Comparison of ENCODE assay signal across 14 cellular contexts in genomic region chr11:108562746-108563581, GRCh38. TPM values are rescaled to one million over a fixed set of nuclear protein-coding genes. Genes with fewer than 3 reads are reported as not detected.
A peak's percentile ranks its signal among the peaks of the same experiment; 100 is the strongest.
DNase-seq lines count a peak whose midpoint lies in the region; ATAC-seq, FAIRE-seq and TF ChIP-seq lines count a peak whose summit lies in the region.
"Had no signal": no experiment of that assay in that cellular context is flagged by ENCODE, and none has a peak within 500 bp of the region (broad histone marks: within the 10 kb centered on the region; RNA-seq: fewer than 3 reads in every experiment).

No MANE protein-coding gene starts in this region.

- H2BK15ac ChIP-seq in neuronal stem cell (ENCODE audit: low read length), result no peak overlapping the region

- TF ChIP-seq POLR2A in GM12892 (IDR thresholded peaks at IDR 0.05; ENCODE audit: low read depth, low read length) (no peak), esophagus squamous epithelium (IDR thresholded peaks at IDR 0.05) (no peak)

- H3K27me3 ChIP-seq in esophagus squamous epithelium, result no peaks in the 10 kb centered on the region
- H3K27me3 ChIP-seq in neuronal stem cell (ENCODE audit: control insufficient read depth in 3 of 3, insufficient read depth in 3 of 3, low read depth in 1 of 3, low read length in 3 of 3), result no peaks in the 10 kb centered on the region
- H3K27me3 ChIP-seq: tibial nerve had no signal

- no peaks in the 10 kb centered on the region for H3K79me1 ChIP-seq in neuronal stem cell (ENCODE audit: low read depth, low read length)

- H2BK5ac ChIP-seq in neuronal stem cell (ENCODE audit: low read length), result no peak overlapping the region

- peak; percentile 70 for FAIRE-seq in GM12892 (lab: Jason Lieb, UNC)

- H3K4me1 Mint-ChIP-seq in activated T-cell treated with anti-CD3 and anti-CD28 coated beads, Interleukin-2, amount 50 U/mL, for 24 hours (ENCODE audit: low read depth), result peaks cover 23% of the 10 kb centered on the region

- peaks cover 0 to 45% (median 12%) of the 10 kb centered on the region in 3 donors for H3K4me1 ChIP-seq in esophagus squamous epithelium
- H3K4me1 ChIP-seq in neuronal stem cell (ENCODE audit: control insufficient read depth in 2 of 2, insufficient read depth in 1 of 2, low read depth in 1 of 2, low read length in 2 of 2), result peaks cover 4 to 7% of the 10 kb centered on the region in 2 donors

- H3K4me3 ChIP-seq in esophagus squamous epithelium (no peak overlapping the region), neuronal stem cell (ENCODE audit: low read length in 2 of 2) (no peak overlapping the region)
- H3K4me3 ChIP-seq: tibial nerve had no signal

- H2BK12ac ChIP-seq in neuronal stem cell (ENCODE audit: low read length), result no peak overlapping the region

- 58 to 68% methylated on average over 3 to 4 of the region's 5 CpGs for WGBS in esophagus squamous epithelium, 2 donors
- WGBS in neuronal stem cell (ENCODE audit: extremely low coverage in 2 of 2, insufficient read length in 2 of 2, insufficient replicate concordance in 1 of 2), 2 donors, result no CpG with 5 or more reads among the region's 5 CpGs

- H3K9me3 Mint-ChIP-seq in activated T-cell treated with anti-CD3 and anti-CD28 coated beads, Interleukin-2, amount 50 U/mL, for 24 hours, result no peaks in the 10 kb centered on the region

- no peak overlapping the region for H4K8ac ChIP-seq in neuronal stem cell (ENCODE audit: low read depth, low read length)

- no peak overlapping the region for H3K4me2 ChIP-seq in neuronal stem cell (ENCODE audit: insufficient read depth, low read length, poor library complexity, severe bottlenecking)

- DNase-seq in GM12892 (ENCODE audit: insufficient read length) (no peak), NCI-H82 treated with DMSO at 0.1 percent for 48 hours (lab: John Stamatoyannopoulos, UW; ENCODE audit: unreplicated experiment) (peak; percentile 11), esophagus squamous epithelium (lab: John Stamatoyannopoulos, UW) (no peak), neuronal stem cell (ENCODE audit: low spot score) (no peak), SIG-M5 treated with dmso at 0.1 percent for 504 hours (lab: John Stamatoyannopoulos, UW; ENCODE audit: unreplicated experiment) (no peak), COR-L47 (lab: John Stamatoyannopoulos, UW) (no peak)
- no peak for DNase-seq in activated T-cell treated with anti-CD3 and anti-CD28 coated beads, Interleukin-2, amount 50 U/mL, for 24 hours
- DNase-seq: dermis blood vessel endothelial cell, DMS79, NCI-H1092, NCI-H446 treated with DMSO at 0.1 percent for 48 hours, OCI-M1 had no signal

- no peak overlapping the region for H4K91ac ChIP-seq in neuronal stem cell (ENCODE audit: low read depth, low read length, poor library complexity)

- H3K9ac ChIP-seq in neuronal stem cell (ENCODE audit: low read depth, low read length, poor library complexity), result no peak overlapping the region

- peak in 1 of 6 experiments; percentile 4 for TF ChIP-seq CTCF in esophagus squamous epithelium (IDR thresholded peaks at IDR 0.05)

- no peak overlapping the region for H3K14ac ChIP-seq in neuronal stem cell (ENCODE audit: low read length)

- peak overlapping the region; percentile 58 for H3K18ac ChIP-seq in neuronal stem cell (ENCODE audit: low read length)

- peak overlapping the region in 3 of 4 donors; percentile 63 to 75 (median 67) for H3K27ac ChIP-seq in esophagus squamous epithelium
- H3K27ac ChIP-seq in neuronal stem cell (replicated peaks; ENCODE audit: low read length), result no peak overlapping the region
- H3K27ac ChIP-seq: tibial nerve had no signal

- H3K27me3 Mint-ChIP-seq in activated T-cell treated with anti-CD3 and anti-CD28 coated beads, Interleukin-2, amount 50 U/mL, for 24 hours, result no peaks in the 10 kb centered on the region

- H3K9me3 ChIP-seq in esophagus squamous epithelium, result no peaks in the 10 kb centered on the region
- no peaks in the 10 kb centered on the region for H3K9me3 ChIP-seq in neuronal stem cell (replicated peaks in 1 of 2; ENCODE audit: control insufficient read depth in 2 of 2, insufficient read depth in 1 of 2, low read depth in 1 of 2, low read length in 2 of 2)
- H3K9me3 ChIP-seq: tibial nerve had no signal

- no peak overlapping the region for H3K4me3 Mint-ChIP-seq in activated T-cell treated with anti-CD3 and anti-CD28 coated beads, Interleukin-2, amount 50 U/mL, for 24 hours

- H3K36me3 ChIP-seq in esophagus squamous epithelium, result no peaks in the 10 kb centered on the region
- no peaks in the 10 kb centered on the region for H3K36me3 ChIP-seq in neuronal stem cell (replicated peaks in 1 of 2; ENCODE audit: control insufficient read depth in 2 of 2, insufficient read depth in 2 of 2, low read length in 2 of 2)
- H3K36me3 ChIP-seq: tibial nerve had no signal

- no peak overlapping the region for H2AK5ac ChIP-seq in neuronal stem cell (ENCODE audit: low read depth, low read length)

- no peak overlapping the region for H2BK120ac ChIP-seq in neuronal stem cell (ENCODE audit: low read depth, low read length)

- intact Hi-C loops in esophagus squamous epithelium (cut with DNase I), result no loop called here

- H2AFZ ChIP-seq in neuronal stem cell (ENCODE audit: low read length), result peak overlapping the region; percentile 74

- ATAC-seq in GM21526 (IDR thresholded peaks at IDR 0.05; ENCODE audit: low FRiP score, unreplicated experiment), result no peak

- no peak overlapping the region for H3K23ac ChIP-seq in neuronal stem cell (ENCODE audit: low read depth, low read length, poor library complexity)

- no peak overlapping the region for H3K27ac Mint-ChIP-seq in activated T-cell treated with anti-CD3 and anti-CD28 coated beads, Interleukin-2, amount 50 U/mL, for 24 hours

- H3K4ac ChIP-seq in neuronal stem cell (ENCODE audit: low read length), result no peak overlapping the region

- no peaks in the 10 kb centered on the region for H3K36me3 Mint-ChIP-seq in activated T-cell treated with anti-CD3 and anti-CD28 coated beads, Interleukin-2, amount 50 U/mL, for 24 hours (ENCODE audit: low read depth)

RNA-seq across cellular contexts. Expression of gene EXPH5, which starts 30.6 kb away (rescaled TPM):
- 1.7 TPM for polyA plus RNA-seq in GM12892 (2012; ENCODE audit: missing spikeins)
- 10 to 100 TPM; 23.4 to 36.7 (median 26.7) TPM for total RNA-seq in esophagus squamous epithelium
- 0.24 TPM for polyA plus RNA-seq in neuronal stem cell (2013, experiment 1 of 2)
- 0.21 TPM for polyA plus RNA-seq in neuronal stem cell (2013, experiment 2 of 2)
